ENCODE assay signal across 13 cellular contexts in the genomic region with DNA sequence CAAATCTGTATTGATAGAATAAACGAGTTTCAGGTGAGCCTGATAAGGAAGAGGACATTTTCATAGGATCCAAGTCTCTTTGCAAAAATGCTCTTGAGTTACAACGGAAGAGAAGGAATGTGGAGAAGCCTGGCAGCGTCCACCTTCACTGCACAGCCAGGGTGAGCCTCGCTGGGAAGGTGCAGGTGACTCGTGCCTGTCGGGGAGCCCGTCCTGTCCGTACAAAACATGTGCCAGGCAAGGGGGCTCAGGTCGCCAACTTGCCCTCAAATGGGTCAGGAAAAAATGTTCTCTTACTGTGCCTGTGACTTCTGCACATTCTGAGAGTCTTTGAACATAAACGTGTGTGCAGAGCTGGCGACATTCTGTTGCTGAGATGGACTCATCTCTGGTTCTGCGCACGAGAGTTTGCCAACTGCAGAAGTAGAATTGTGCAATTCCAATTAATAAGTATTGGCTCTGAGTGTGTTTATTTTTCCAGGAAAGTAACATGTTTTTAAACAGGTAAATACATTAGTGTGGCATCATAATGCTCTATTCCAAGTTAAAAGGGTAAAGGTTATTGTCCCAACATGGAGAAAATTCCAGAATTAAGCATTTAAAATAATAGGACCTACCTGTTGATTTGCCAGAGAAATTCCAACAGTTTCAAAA.
"Had no signal": no experiment of that assay in that cellular context is flagged by ENCODE, and none has a peak within 500 bp of the region (broad histone marks: within the 10 kb centered on the region; RNA-seq: fewer than 3 reads in every experiment).

No MANE protein-coding gene starts in this region.

- H3K27me3 Mint-ChIP-seq: activated naive CD4-positive, alpha-beta T cell treated with anti-CD3 and anti-CD28 coated beads, Interleukin-2, amount 10 ng/mL, durations not matched to agents 7 days and 5 days; T-cell had no signal

- H3K27ac ChIP-seq: adrenal gland, thyroid gland had no signal

- H3K4me3 ChIP-seq: adrenal gland, thyroid gland had no signal

- DNase-seq: activated CD4-positive, alpha-beta T cell treated with anti-CD3 and anti-CD28 coated beads for 48 hours; activated CD8-positive, alpha-beta T cell treated with anti-CD3 and anti-CD28 coated beads, Interleukin-2, amount 10 ng/mL, durations not matched to agents 7 days and 5 days; activated naive CD4-positive, alpha-beta T cell treated with anti-CD3 and anti-CD28 coated beads, Interleukin-2, amount 10 ng/mL, durations not matched to agents 7 days and 5 days; dermis blood vessel endothelial cell; stimulated activated CD4-positive, alpha-beta T cell treated with anti-CD3 and anti-CD28 coated beads, Interleukin-4, amount 100 ng/mL, for 4 hours; thyroid gland had no signal

- H3K27me3 ChIP-seq: adrenal gland, thyroid gland had no signal

- H3K27ac Mint-ChIP-seq: activated naive CD4-positive, alpha-beta T cell treated with anti-CD3 and anti-CD28 coated beads, Interleukin-2, amount 10 ng/mL, durations not matched to agents 7 days and 5 days; activated T-helper 2 cell treated with anti-CD3 and anti-CD28 coated beads, Interferon-gamma antibody, Interleukin-2, Interleukin-4, amounts not matched to agents 10 μg/mL and 5 μg/mL and 100 μg/mL, durations not matched to agents 14 hours and 24 hours and 36 hours; nephron; T-cell had no signal

- H3K9me3 ChIP-seq: adrenal gland, thyroid gland had no signal

- H3K9me3 Mint-ChIP-seq: activated naive CD4-positive, alpha-beta T cell treated with anti-CD3 and anti-CD28 coated beads, Interleukin-2, amount 10 ng/mL, durations not matched to agents 7 days and 5 days; activated T-helper 2 cell treated with anti-CD3 and anti-CD28 coated beads, Interferon-gamma antibody, Interleukin-2, Interleukin-4, amounts not matched to agents 10 μg/mL and 5 μg/mL and 100 μg/mL, durations not matched to agents 14 hours and 24 hours and 36 hours; immature natural killer cell; nephron; T-cell; WTC11 had no signal

- FAIRE-seq: urothelium cell line had no signal

- H3K4me3 Mint-ChIP-seq: activated CD8-positive, alpha-beta T cell treated with anti-CD3 and anti-CD28 coated beads, Interleukin-2, amount 10 ng/mL, durations not matched to agents 7 days and 5 days; activated naive CD4-positive, alpha-beta T cell treated with anti-CD3 and anti-CD28 coated beads, Interleukin-2, amount 10 ng/mL, durations not matched to agents 7 days and 5 days; immature natural killer cell; nephron; T-cell; WTC11 had no signal
